In the genomic region with DNA sequence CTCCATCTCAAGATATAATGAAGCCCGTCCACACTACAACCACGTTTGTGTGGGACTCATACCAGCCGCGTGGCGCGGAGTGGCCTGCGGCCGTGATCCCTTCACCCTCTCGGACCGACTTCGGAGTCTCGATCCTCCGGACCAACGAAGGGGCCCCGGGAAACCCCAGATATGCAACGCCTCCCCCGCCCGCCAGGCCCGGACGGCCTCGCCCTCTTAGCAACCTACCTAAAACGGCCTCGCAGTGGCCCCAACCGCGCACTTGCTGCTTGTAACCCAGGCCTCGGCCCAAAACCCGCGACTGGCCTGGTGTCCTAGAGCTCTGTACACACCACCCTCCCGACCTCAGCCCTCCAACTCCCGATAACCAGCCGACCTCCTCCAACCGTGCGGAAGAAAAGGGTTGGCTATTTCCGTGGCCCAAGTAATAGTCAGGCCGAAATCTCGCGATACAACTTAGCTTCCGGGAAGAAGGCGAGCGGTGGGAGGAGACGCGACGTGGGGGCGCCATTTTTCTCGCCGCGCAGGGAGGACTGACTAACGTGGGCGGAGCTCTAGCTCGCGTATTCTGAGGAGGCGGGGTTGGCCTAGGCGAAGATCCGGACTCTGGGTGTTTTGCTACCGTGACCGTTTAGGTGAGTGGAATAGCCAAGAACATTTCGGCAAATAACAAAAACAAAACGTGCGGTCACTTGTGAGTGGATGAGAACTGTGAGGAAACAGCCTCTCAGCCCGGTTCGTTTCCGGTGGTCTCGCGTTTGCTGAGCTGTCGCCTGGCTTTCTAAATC, we compare ENCODE assay signal across 8 cellular contexts. TPM values are rescaled to one million over a fixed set of nuclear protein-coding genes. Genes with fewer than 3 reads are reported as not detected.
DNase-seq lines count a peak whose midpoint lies in the region; ATAC-seq, FAIRE-seq and TF ChIP-seq lines count a peak whose summit lies in the region.

Gene C11orf54 (plus strand): TSS at position 579 of the 788 bp plus-strand sequence. CDS start 5,722 bp downstream, outside the sequence.
A gene with protein sequence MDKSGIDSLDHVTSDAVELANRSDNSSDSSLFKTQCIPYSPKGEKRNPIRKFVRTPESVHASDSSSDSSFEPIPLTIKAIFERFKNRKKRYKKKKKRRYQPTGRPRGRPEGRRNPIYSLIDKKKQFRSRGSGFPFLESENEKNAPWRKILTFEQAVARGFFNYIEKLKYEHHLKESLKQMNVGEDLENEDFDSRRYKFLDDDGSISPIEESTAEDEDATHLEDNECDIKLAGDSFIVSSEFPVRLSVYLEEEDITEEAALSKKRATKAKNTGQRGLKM (minus strand): TSS at position 402 of the 788 bp plus-strand sequence. CDS start 2,191 bp downstream, outside the sequence.

- TF ChIP-seq CTCF in D721Med (IDR thresholded peaks at IDR 0.05; ENCODE audit: insufficient read depth, missing control alignments) (no peak), OCI-LY3 (IDR thresholded peaks at IDR 0.05; ENCODE audit: low read depth, low read length) (no peak), endothelial cell of umbilical vein (IDR thresholded peaks at IDR 0.05; ENCODE audit: extremely low read depth in 1 of 2, insufficient read depth in 1 of 2, low read depth in 1 of 2, low read length in 2 of 2) (no peak)

- peak within 1 kb of the TSS; percentile 87 for H3K27ac ChIP-seq in OCI-LY3 (ENCODE audit: low read length)
- peak within 1 kb of the TSS; percentile 54 for H3K27ac ChIP-seq in endothelial cell of umbilical vein (ENCODE audit: insufficient read depth, low read depth, low read length)

- BruUV-seq in endothelial cell of umbilical vein (replicated peaks; lab: Mats Ljungman, UMichigan) = no TSS peak

- peaks cover 67% of the 10 kb centered on the region for H3K79me2 ChIP-seq in OCI-LY3 (ENCODE audit: low read length)
- peaks cover 61% of the 10 kb centered on the region for H3K79me2 ChIP-seq in endothelial cell of umbilical vein (ENCODE audit: control insufficient read depth, insufficient read depth, low read length)

- H3K9me3 ChIP-seq in OCI-LY3 (ENCODE audit: insufficient read depth, low read length) = no peaks in the 10 kb centered on the region
- H3K9me3 ChIP-seq in endothelial cell of umbilical vein (replicated peaks; ENCODE audit: control insufficient read depth, insufficient read depth, low read length) = no peaks in the 10 kb centered on the region

- CTCF ChIA-PET in endothelial cell of umbilical vein (lab: Charles Lee) = interaction anchor here (1.1 to 2.8 kb wide), 3 partner anchors 23 to 43 kb away, joined by 3 to 16 read pairs (median 5); partner anchors contain the start of gene MED17

- POLR2A ChIA-PET in endothelial cell of umbilical vein (lab: Charles Lee) = interaction anchor here (0.6 to 2.8 kb wide), 10 partner anchors 9 to 77 kb away, joined by 3 to 47 read pairs (median 4); partner anchors contain the start of gene MED17

- dilution Hi-C loops in endothelial cell of umbilical vein (cut with MboI; ENCODE audit: extremely low pct_ligation_motif_present, low sequenced_read_pairs) = no loop called here

- H3K4me3 ChIP-seq in OCI-LY3 (ENCODE audit: low read length) (peak within 1 kb of the TSS; percentile 90), endothelial cell of umbilical vein (replicated peaks in 1 of 3; ENCODE audit: insufficient read depth in 1 of 3, low read depth in 1 of 3, low read length in 3 of 3) (peak within 1 kb of the TSS; percentile 75 to 99 (median 93))

- H3K4me2 ChIP-seq in OCI-LY3 (ENCODE audit: low read length) = peak within 1 kb of the TSS; percentile 95
- peak within 1 kb of the TSS; percentile 83 for H3K4me2 ChIP-seq in endothelial cell of umbilical vein (ENCODE audit: insufficient read depth, low read length)

- no peaks in the 10 kb centered on the region for H3K27me3 ChIP-seq in OCI-LY3 (ENCODE audit: low read depth, low read length)
- no peaks in the 10 kb centered on the region for H3K27me3 ChIP-seq in endothelial cell of umbilical vein (ENCODE audit: control insufficient read depth in 2 of 2, insufficient read depth in 2 of 2, low read length in 2 of 2)

- H2AFZ ChIP-seq in OCI-LY3 (ENCODE audit: low read depth, low read length) (peak within 1 kb of the TSS; percentile 93), endothelial cell of umbilical vein (ENCODE audit: low read depth, low read length) (peak within 1 kb of the TSS; percentile 36)

- no peaks in the 10 kb centered on the region for H3K9me1 ChIP-seq in endothelial cell of umbilical vein (replicated peaks; ENCODE audit: control insufficient read depth, extremely low read depth, insufficient read depth, low read length)

- FAIRE-seq in D721Med (lab: Jason Lieb, UNC) (no peak), endothelial cell of umbilical vein (lab: Jason Lieb, UNC) (peak; percentile 95)

- peaks cover 34% of the 10 kb centered on the region for H4K20me1 ChIP-seq in OCI-LY3 (ENCODE audit: insufficient read depth, low read length)
- H4K20me1 ChIP-seq in endothelial cell of umbilical vein (replicated peaks; ENCODE audit: control insufficient read depth, extremely low read depth, insufficient read depth, low read length) = peaks cover 11% of the 10 kb centered on the region

- ATAC-seq in GM21515 (IDR thresholded peaks at IDR 0.05; ENCODE audit: unreplicated experiment) = peak; percentile 86

- H3K36me3 ChIP-seq in OCI-LY3 (replicated peaks; ENCODE audit: low read depth, low read length) (peaks cover 42% of the 10 kb centered on the region), endothelial cell of umbilical vein (ENCODE audit: control insufficient read depth in 2 of 2, extremely low read depth in 1 of 2, insufficient read depth in 2 of 2, low read length in 2 of 2) (peaks cover 4 to 23% of the 10 kb centered on the region in 2 experiments)

- H3K9ac ChIP-seq in OCI-LY3 (ENCODE audit: low read length) (peak within 1 kb of the TSS; percentile 98), endothelial cell of umbilical vein (replicated peaks; ENCODE audit: extremely low read depth, insufficient read depth, low read length) (peak within 1 kb of the TSS; percentile 92)

- H3K4me1 ChIP-seq in OCI-LY3 (ENCODE audit: low read length) (peaks cover 35% of the 10 kb centered on the region), endothelial cell of umbilical vein (ENCODE audit: control insufficient read depth, extremely low read depth, insufficient read depth, low read length) (peaks cover 28% of the 10 kb centered on the region)

- intact Hi-C loops in endothelial cell of umbilical vein (cut with micrococcal nuclease) = loop anchor here (1.0 to 10.0 kb wide), 2 partner anchors 43 to 754 kb away; partner anchors contain the start of genes ANKRD49, MED17 and MRE11

- TF ChIP-seq POLR2A in endothelial cell of umbilical vein (IDR thresholded peaks at IDR 0.05; ENCODE audit: low read depth, low read length) = peak; percentile 99

- DNase-seq in D721Med (ENCODE audit: insufficient read length, low spot score) (peak; percentile 68), HuH-7 (ENCODE audit: low spot score) (peak; percentile 74), endothelial cell of umbilical vein (ENCODE audit: low read depth, low spot score) (peak; percentile 98), middle frontal gyrus (ENCODE audit: extremely low spot score, low spot score) (peak; percentile 95)
- peak; percentile 92 for DNase-seq in activated CD8-positive, alpha-beta memory T cell treated with anti-CD3 and anti-CD28 coated beads, Interleukin-2, amount 50 U/mL, for 48 hours
- DNase-seq in stimulated activated CD8-positive, alpha-beta memory T cell treated with anti-CD3 and anti-CD28 coated beads, Interleukin-2, amount 100 ng/mL, for 48 hours (ENCODE audit: low read depth in 2 of 2) = peak; percentile 85 to 87

TF ChIP-seq in endothelial cell of umbilical vein, 7 proteins besides CTCF, POLR2A, EP300 and RAD21:
- TF ChIP-seq GATA2 (IDR thresholded peaks at IDR 0.05; ENCODE audit: insufficient read depth, insufficient read length, low read depth, low read length) (no peak), EZH2 (IDR thresholded peaks at IDR 0.05; ENCODE audit: borderline replicate concordance, low read depth, low read length, severe bottlenecking) (no peak), FOS (IDR thresholded peaks at IDR 0.05; ENCODE audit: borderline replicate concordance, insufficient read depth, low read length) (peak; percentile 15), JUN (IDR thresholded peaks at IDR 0.05; ENCODE audit: borderline replicate concordance, insufficient read depth, insufficient read length, low read depth) (no peak), POLR2AphosphoS5 (IDR thresholded peaks at IDR 0.05; ENCODE audit: insufficient read depth, low read depth, low read length) (peak; percentile 99), MYC (IDR thresholded peaks at IDR 0.05; ENCODE audit: low read depth, low read length) (peak; percentile 74)
- TF ChIP-seq, protein P1, sequence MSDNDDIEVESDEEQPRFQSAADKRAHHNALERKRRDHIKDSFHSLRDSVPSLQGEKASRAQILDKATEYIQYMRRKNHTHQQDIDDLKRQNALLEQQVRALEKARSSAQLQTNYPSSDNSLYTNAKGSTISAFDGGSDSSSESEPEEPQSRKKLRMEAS (IDR thresholded peaks at IDR 0.05; ENCODE audit: insufficient read depth, insufficient read length) = no peak

RNA-seq across cellular contexts. Expression of gene C11orf54, which starts in this region (rescaled TPM):
- total RNA-seq in endothelial cell of umbilical vein = 17.7 and 18.7 TPM in 2 replicates
- polyA plus RNA-seq in endothelial cell of umbilical vein = 3.2 and 4.2 TPM in 2 replicates
- polyA plus RNA-seq in endothelial cell of umbilical vein (2011; cell fraction: cytosol; rRNA removed) = 6.3 and 8.2 TPM in 2 replicates
- polyA plus RNA-seq in endothelial cell of umbilical vein (2011; cell fraction: nucleus; rRNA removed) = 14.7 and 14.9 TPM in 2 replicates
- polyA plus RNA-seq in endothelial cell of umbilical vein (2012) = 17.4 and 20.8 TPM in 2 replicates
- polyA minus RNA-seq in endothelial cell of umbilical vein = 3.5 and 5.0 TPM in 2 replicates
- polyA minus RNA-seq in endothelial cell of umbilical vein (2011; cell fraction: cytosol; rRNA and poly(A)+ RNA removed) = 9.7 TPM
- 6.6 and 10.0 TPM in 2 replicates for polyA minus RNA-seq in endothelial cell of umbilical vein (2011; cell fraction: nucleus; rRNA and poly(A)+ RNA removed)

RNA-seq across cellular contexts. Expression of the second gene that starts in this region (rescaled TPM):
- total RNA-seq in endothelial cell of umbilical vein = 172 and 181 TPM in 2 replicates
- polyA plus RNA-seq in endothelial cell of umbilical vein = 39.7 and 60.7 TPM in 2 replicates
- polyA plus RNA-seq in endothelial cell of umbilical vein (2011; cell fraction: cytosol; rRNA removed) = 74.3 and 83.3 TPM in 2 replicates
- polyA plus RNA-seq in endothelial cell of umbilical vein (2011; cell fraction: nucleus; rRNA removed) = 322 and 436 TPM in 2 replicates
- polyA plus RNA-seq in endothelial cell of umbilical vein (2012) = 155 and 190 TPM in 2 replicates
- polyA minus RNA-seq in endothelial cell of umbilical vein = 49.6 and 68.3 TPM in 2 replicates
- polyA minus RNA-seq in endothelial cell of umbilical vein (2011; cell fraction: cytosol; rRNA and poly(A)+ RNA removed) = 96.9 TPM
- 205 and 310 TPM in 2 replicates for polyA minus RNA-seq in endothelial cell of umbilical vein (2011; cell fraction: nucleus; rRNA and poly(A)+ RNA removed)

Comparison
In these comparisons a context has a peak if more than half of its experiments do, and no peak if none do; other contexts are left out.
1. Peak in every context shown above with its lines: DNase-seq, ATAC-seq, H3K4me3 ChIP-seq and H3K27ac ChIP-seq.